Comparison of ENCODE assay signal across 12 cellular contexts in the genomic region with DNA sequence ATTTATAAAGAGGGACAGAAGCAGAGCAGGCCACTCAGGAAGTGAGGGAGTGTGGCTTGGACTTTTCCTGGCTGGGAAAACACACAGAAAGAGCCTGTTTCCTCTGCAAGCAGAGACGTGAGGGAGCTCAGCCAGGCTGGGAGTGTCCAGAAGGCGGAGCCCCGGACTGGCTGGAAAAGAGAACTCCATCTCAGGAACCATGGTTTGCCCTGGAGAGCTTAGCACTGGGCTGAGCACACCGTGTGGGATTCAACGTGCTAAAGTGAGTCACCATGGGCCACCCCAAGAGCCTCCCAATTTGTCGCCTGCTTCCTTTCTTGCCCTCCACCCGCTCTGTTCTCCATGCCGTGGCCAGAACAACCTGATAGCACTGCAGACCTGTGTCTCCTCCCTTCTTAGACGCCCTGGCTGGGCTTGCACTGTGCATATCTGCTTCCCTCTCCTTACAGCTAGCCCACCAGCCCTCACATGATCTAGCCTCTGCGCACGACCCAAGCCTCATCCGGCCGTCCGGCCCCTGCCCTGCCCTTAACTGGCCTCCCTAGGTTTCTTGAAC. TPM values are rescaled to one million over a fixed set of nuclear protein-coding genes. Genes with fewer than 3 reads are reported as not detected.
DNase-seq lines count a peak whose midpoint lies in the region; FAIRE-seq and TF ChIP-seq lines count a peak whose summit lies in the region.
"Had no signal": no experiment of that assay in that cellular context is flagged by ENCODE, and none has a peak within 500 bp of the region (broad histone marks: within the 10 kb centered on the region; RNA-seq: fewer than 3 reads in every experiment).

No MANE protein-coding gene starts in this region.

- 35 to 49% methylated on average over 14 of the region's 14 CpGs for WGBS in lower leg skin, 2 donors
- 39% methylated on average over 13 of the region's 14 CpGs for WGBS in suprapubic skin

- H3K9me3 ChIP-seq in suprapubic skin: no peaks in the 10 kb centered on the region
- H3K9me3 ChIP-seq: SK-N-SH had no signal

- H3K4me3 ChIP-seq in coronary artery (peak overlapping the region; percentile 48), lower leg skin (ENCODE audit: low read depth, poor library complexity, severe bottlenecking) (no peak overlapping the region), suprapubic skin (no peak overlapping the region)

- DNase-seq in Kasumi-1 (lab: John Stamatoyannopoulos, UW) (peak; percentile 52 to 68), coronary artery (ENCODE audit: low spot score) (peak; percentile 83), lower leg skin (ENCODE audit: low spot score in 2 of 2) (peak; percentile 65 to 88), suprapubic skin (ENCODE audit: low spot score in 2 of 2) (peak in 1 of 2 donors; percentile 71), NCI-H510A (lab: John Stamatoyannopoulos, UW) (no peak), H54 (ENCODE audit: insufficient read length, low spot score) (no peak), NCI-H2107 (lab: John Stamatoyannopoulos, UW) (no peak), OCI-M2 (lab: John Stamatoyannopoulos, UW; ENCODE audit: unreplicated experiment) (no peak)
- DNase-seq: activated T-cell treated with anti-CD3 and anti-CD28 coated beads, Interleukin-2, amount 50 U/mL, for 1 hour; Karpas-422; SK-N-SH had no signal

- no peaks in the 10 kb centered on the region for H3K27me3 ChIP-seq in suprapubic skin

- TF ChIP-seq POLR2A in lower leg skin (IDR thresholded peaks at IDR 0.05) (no peak), suprapubic skin (IDR thresholded peaks at IDR 0.05) (no peak), H54 (IDR thresholded peaks at IDR 0.05; ENCODE audit: low read depth, low read length) (no peak)

- no peak for TF ChIP-seq EP300 in suprapubic skin (IDR thresholded peaks at IDR 0.05)

- TF ChIP-seq CTCF in coronary artery (IDR thresholded peaks at IDR 0.05): no peak
- TF ChIP-seq CTCF in lower leg skin (IDR thresholded peaks at IDR 0.05): no peak
- TF ChIP-seq CTCF in suprapubic skin (IDR thresholded peaks at IDR 0.05): no peak

- H3K27ac ChIP-seq in coronary artery (peak overlapping the region; percentile 64 to 65), suprapubic skin (peak overlapping the region; percentile 38)

- H3K36me3 ChIP-seq in suprapubic skin: no peaks in the 10 kb centered on the region

- intact Hi-C loops in lower leg skin (cut with DNase I; ENCODE audit: low total_unique reads): no loop called here

- no peak for FAIRE-seq in H54 (lab: Jason Lieb, UNC)
- FAIRE-seq: H1 had no signal

- H3K4me1 ChIP-seq in suprapubic skin: peaks cover 36% of the 10 kb centered on the region

RNA-seq across cellular contexts. Expression of a gene that starts 51.8 kb away (rescaled TPM):
- total RNA-seq in lower leg skin: 10 to 100 TPM; 11.5 to 33.0 (median 17.7) TPM
- 10 to 100 TPM; 20.6 to 26.0 (median 23.1) TPM for total RNA-seq in suprapubic skin

Comparison
In these comparisons a context has a peak if more than half of its experiments do, and no peak if none do; other contexts are left out.
1. DNase-seq: peak in Kasumi-1 (2 of 2), coronary artery (single experiment) and lower leg skin (2 of 2); none in NCI-H510A (single experiment), H54 (single experiment), NCI-H2107 (single experiment) and OCI-M2 (single experiment).